In genomic region chr1:183882328-183883167, GRCh38 we compare ENCODE assay signal across 14 cellular contexts.
DNase-seq lines count a peak whose midpoint lies in the region; ATAC-seq, FAIRE-seq and TF ChIP-seq lines count a peak whose summit lies in the region.
"Had no signal": no experiment of that assay in that cellular context is flagged by ENCODE, and none has a peak within 500 bp of the region (broad histone marks: within the 10 kb centered on the region; RNA-seq: fewer than 3 reads in every experiment).

No MANE protein-coding gene starts in this region.

- H4K8ac ChIP-seq in H1 (ENCODE audit: extremely low read depth, insufficient read depth, low read length) = no peak overlapping the region

- no peak overlapping the region for H4K5ac ChIP-seq in H1 (ENCODE audit: insufficient read length, low read depth, low read length)

- H2BK12ac ChIP-seq in H1 (ENCODE audit: low read depth, low read length) = 0 out of 2 replicates have a peak overlapping the region, but pooled peaks have one; percentile 42

- no peak overlapping the region for H3K56ac ChIP-seq in H1 (replicated peaks; ENCODE audit: insufficient read length, low read depth, low read length)

- peak overlapping the region; percentile 77; the same call in 1 of the 2 replicates for H2AK5ac ChIP-seq in H1 (ENCODE audit: low read depth, low read length)

- 0 out of 2 replicates have a peak overlapping the region, but pooled peaks have one; percentile 50 for H2AFZ ChIP-seq in PC-3 (ENCODE audit: low read length)
- 0 out of 2 replicates have a peak overlapping the region, but pooled peaks have one; percentile 1 for H2AFZ ChIP-seq in H1 (ENCODE audit: low read length)

- no TSS peak for BruUV-seq in PC-3 (replicated peaks; lab: Mats Ljungman, UMichigan)

- H3K4me1 Mint-ChIP-seq in nephron = peaks cover 77% of the 10 kb centered on the region

- ATAC-seq in A549 (no peak), PC-3 (no peak), GM19324 (IDR thresholded peaks at IDR 0.05; ENCODE audit: low FRiP score, unreplicated experiment) (no peak), GM21786 (IDR thresholded peaks at IDR 0.05; ENCODE audit: unreplicated experiment) (no peak)
- ATAC-seq: gastrocnemius medialis had no signal

- no peak overlapping the region for H3K9ac ChIP-seq in PC-3 (ENCODE audit: low read length)
- H3K9ac ChIP-seq in H1 (replicated peaks in 1 of 4; ENCODE audit: extremely low read depth in 1 of 4, low read depth in 3 of 4, low read length in 3 of 4) = no peak overlapping the region; a peak in 1 of 7 replicates

- H2BK120ac ChIP-seq in H1 (replicated peaks; ENCODE audit: low read depth, low read length) = no peak overlapping the region

- CTCF ChIA-PET in A549 (lab: Yijun Ruan, JAX) (interaction anchor here (0.7 kb wide), 1 partner anchor 34 kb away, joined by 3 read pairs; no protein-coding TSS in a partner anchor), PC-3 (lab: Charles Lee) (no interaction called here), H1 (lab: Charles Lee; ENCODE audit: partially characterized antibody) (interaction anchor here (0.8 to 3.8 kb wide), 5 partner anchors 11 to 227 kb away, joined by 3 to 13 read pairs (median 3); no protein-coding TSS in a partner anchor)

- no peaks in the 10 kb centered on the region for H3K9me2 ChIP-seq in PC-3 (replicated peaks; ENCODE audit: low read length)

- peaks cover 54% of the 10 kb centered on the region for H3K36me3 Mint-ChIP-seq in nephron (ENCODE audit: low read depth)
- H3K36me3 Mint-ChIP-seq: WTC11 had no signal

- peak overlapping the region; percentile 2; the same call in 1 of the 2 replicates for H3K18ac ChIP-seq in H1 (ENCODE audit: extremely low read depth, low read length)

- intact Hi-C loops in PC-3 (cut with micrococcal nuclease) = no loop called here

- peak overlapping the region; percentile 59 for H3K4me2 ChIP-seq in A549
- peak overlapping the region; percentile 58 for H3K4me2 ChIP-seq in PC-3 (ENCODE audit: low read length)
- H3K4me2 ChIP-seq in H1 (ENCODE audit: insufficient read depth in 1 of 2, low read depth in 2 of 2, low read length in 2 of 2) = no peak overlapping the region

- WGBS in A549 (ENCODE audit: missing lambda C conversion rate) = 69% methylated on average over 8 of the region's 8 CpGs
- 78% methylated on average over 8 of the region's 8 CpGs; no CpG with 5 or more reads in 1 of the 2 experiments for WGBS in H1 (ENCODE audit: extremely low coverage in 1 of 2, insufficient coverage in 1 of 2, insufficient read length in 1 of 2, insufficient replicate concordance in 2 of 2, low coverage in 1 of 2, low lambda C conversion rate in 2 of 2, missing lambda C conversion rate in 1 of 2), 2 experiments

- TF ChIP-seq EP300 in A549 (IDR thresholded peaks at IDR 0.05) = no peak
- TF ChIP-seq EP300 in H1 (IDR thresholded peaks at IDR 0.05; ENCODE audit: borderline replicate concordance in 1 of 2, low read depth in 2 of 2, low read length in 2 of 2) = no peak

- no peak for TF ChIP-seq RAD21 in A549 (conservative IDR thresholded peaks at IDR 0.05 in 1 of 2, IDR thresholded peaks at IDR 0.05 in 1 of 2)
- no peak for TF ChIP-seq RAD21 in H1 (IDR thresholded peaks at IDR 0.05 in 1 of 2, conservative IDR thresholded peaks at IDR 0.05 in 1 of 2; ENCODE audit: low read depth in 2 of 2, low read length in 2 of 2)

- H3K27ac ChIP-seq in A549 = peak overlapping the region; percentile 44 to 63; a peak in 4 of 6 replicates
- H3K27ac ChIP-seq in PC-3 (ENCODE audit: low read length) = peak overlapping the region; percentile 43
- H3K27ac ChIP-seq in H1 (ENCODE audit: low read depth, low read length) = no peak overlapping the region

- H4K20me1 ChIP-seq in PC-3 (ENCODE audit: low read length) = no peaks in the 10 kb centered on the region
- H4K20me1 ChIP-seq in H1 (replicated peaks in 1 of 2; ENCODE audit: control insufficient read depth in 1 of 2, insufficient read depth in 2 of 2, low read length in 2 of 2) = no peaks in the 10 kb centered on the region

- H2BK20ac ChIP-seq in H1 (ENCODE audit: low read length) = peak overlapping the region; percentile 6; the same call in 1 of the 2 replicates

- H3K4me3 ChIP-seq in A549 = no peak overlapping the region
- H3K4me3 ChIP-seq in PC-3 (ENCODE audit: low read length) = no peak overlapping the region
- H3K4me3 ChIP-seq in H1 (ENCODE audit: extremely low read depth in 1 of 4, insufficient read depth in 2 of 4, low read depth in 3 of 4, low read length in 4 of 4) = no peak overlapping the region
- H3K4me3 ChIP-seq: gastrocnemius medialis had no signal

- POLR2A ChIA-PET in A549 (lab: Yijun Ruan, JAX) (no interaction called here), PC-3 (lab: Charles Lee; ENCODE audit: unreplicated experiment) (no interaction called here), H1 (lab: Charles Lee; ENCODE audit: partially characterized antibody) (interaction anchor here (0.9 kb wide), 1 partner anchor 143 kb away, joined by 3 read pairs; no protein-coding TSS in a partner anchor)

- FAIRE-seq in A549 (lab: Jason Lieb, UNC) = no peak
- no peak for FAIRE-seq in H1 (lab: Jason Lieb, UNC)
- FAIRE-seq: islet of Langerhans had no signal

- no peak overlapping the region for H3K14ac ChIP-seq in H1 (ENCODE audit: insufficient read length)

- no peak overlapping the region for H3K4me3 Mint-ChIP-seq in nephron
- H3K4me3 Mint-ChIP-seq: activated naive CD8-positive, alpha-beta T cell treated with anti-CD3 and anti-CD28 coated beads, Interleukin-2, amount 10 ng/mL, durations not matched to agents 7 days and 5 days; WTC11 had no signal

- H3K36me3 ChIP-seq in PC-3 (ENCODE audit: low read depth, low read length) (no peaks in the 10 kb centered on the region), H1 (ENCODE audit: control insufficient read depth in 2 of 4, insufficient read depth in 4 of 4, low read length in 3 of 4) (no peaks in the 10 kb centered on the region)
- H3K36me3 ChIP-seq: gastrocnemius medialis had no signal

- DNase-seq in A549 (ENCODE audit: low read depth in 1 of 2, low spot score in 1 of 2) = no peak
- DNase-seq in PC-3 = peak; percentile 31
- no peak for DNase-seq in H1 (ENCODE audit: low read depth in 1 of 2, low spot score in 2 of 2)
- DNase-seq in glomerular visceral epithelial cell (ENCODE audit: extremely low spot score) = no peak
- DNase-seq in NK-92 (lab: John Stamatoyannopoulos, UW; ENCODE audit: unreplicated experiment) = no peak
- DNase-seq: activated naive CD8-positive, alpha-beta T cell treated with anti-CD3 and anti-CD28 coated beads, Interleukin-2, amount 10 ng/mL, durations not matched to agents 7 days and 5 days; gastrocnemius medialis; Kasumi-1; NCI-H2081 treated with DMSO at 0.1 percent for 48 hours had no signal

- H2BK5ac ChIP-seq in H1 (ENCODE audit: low read depth, low read length) = no peak overlapping the region

- no peaks in the 10 kb centered on the region for H3K27me3 Mint-ChIP-seq in nephron (ENCODE audit: low read depth)
- H3K27me3 Mint-ChIP-seq: activated naive CD8-positive, alpha-beta T cell treated with anti-CD3 and anti-CD28 coated beads, Interleukin-2, amount 10 ng/mL, durations not matched to agents 7 days and 5 days had no signal

- H3K27ac Mint-ChIP-seq in nephron = peak overlapping the region; percentile 91 to 96 (median 94)
- H3K27ac Mint-ChIP-seq: activated naive CD8-positive, alpha-beta T cell treated with anti-CD3 and anti-CD28 coated beads, Interleukin-2, amount 10 ng/mL, durations not matched to agents 7 days and 5 days had no signal

- no peak overlapping the region for H3K23ac ChIP-seq in H1 (ENCODE audit: insufficient read length)

- no peaks in the 10 kb centered on the region for H3K27me3 ChIP-seq in PC-3 (ENCODE audit: low read length)
- H3K27me3 ChIP-seq in H1 (replicated peaks in 1 of 4; ENCODE audit: control insufficient read depth in 3 of 4, extremely low read depth in 1 of 4, insufficient read depth in 3 of 4, low read length in 3 of 4) = no peaks in the 10 kb centered on the region
- H3K27me3 ChIP-seq: gastrocnemius medialis had no signal

- H3K9me3 Mint-ChIP-seq in nephron = no peaks in the 10 kb centered on the region
- H3K9me3 Mint-ChIP-seq: WTC11 had no signal

- no peak overlapping the region for H2BK15ac ChIP-seq in H1 (ENCODE audit: low read length)

- H3F3A ChIP-seq in PC-3 (ENCODE audit: low read length, unreplicated experiment) = no peaks in the 10 kb centered on the region

- H3K4me1 ChIP-seq in A549 (peaks cover 15% of the 10 kb centered on the region), PC-3 (ENCODE audit: insufficient read depth, low read length) (peaks cover 29% of the 10 kb centered on the region), H1 (replicated peaks in 1 of 4; ENCODE audit: control insufficient read depth in 3 of 4, insufficient read depth in 4 of 4, low read length in 3 of 4) (peaks cover 2 to 5% (median 2%) of the 10 kb centered on the region in 4 experiments; a peak in 5 of 7 replicates)

- TF ChIP-seq POLR2A in A549 (IDR thresholded peaks at IDR 0.05; ENCODE audit: low read length) = no peak
- no peak for TF ChIP-seq POLR2A in H1 (IDR thresholded peaks at IDR 0.05; ENCODE audit: control extremely low read depth in 1 of 2, low read depth in 2 of 2, low read length in 2 of 2)

- no peaks in the 10 kb centered on the region for H3K9me3 ChIP-seq in A549
- H3K9me3 ChIP-seq in PC-3 (ENCODE audit: low read length) = no peaks in the 10 kb centered on the region
- no peaks in the 10 kb centered on the region for H3K9me3 ChIP-seq in H1 (ENCODE audit: insufficient read depth in 2 of 2, low read depth in 1 of 2, low read length in 1 of 2)
- H3K9me3 ChIP-seq: gastrocnemius medialis had no signal

- no peak overlapping the region for H4K91ac ChIP-seq in H1 (replicated peaks; ENCODE audit: insufficient read length, low read length)

- no peaks in the 10 kb centered on the region for H3K79me2 ChIP-seq in PC-3 (ENCODE audit: low read length)
- H3K79me2 ChIP-seq in H1 (ENCODE audit: control insufficient read depth in 1 of 2, insufficient read depth in 2 of 2, low read length in 2 of 2) = no peaks in the 10 kb centered on the region

- H3K79me1 ChIP-seq in H1 (ENCODE audit: low read depth, low read length) = no peaks in the 10 kb centered on the region

- TF ChIP-seq CTCF in A549 (IDR thresholded peaks at IDR 0.05) (no peak), PC-3 (conservative IDR thresholded peaks at IDR 0.05; ENCODE audit: low read depth, low read length) (no peak), H1 (IDR thresholded peaks at IDR 0.05; ENCODE audit: control extremely low read depth in 1 of 3, insufficient read depth in 1 of 3, low read depth in 1 of 3, low read length in 3 of 3) (no peak), nephron (IDR thresholded peaks at IDR 0.05; ENCODE audit: unreplicated experiment in 3 of 3) (no peak)

- H3K4ac ChIP-seq in H1 (replicated peaks; ENCODE audit: insufficient read length, low read depth, low read length) = no peak overlapping the region

- no peaks in the 10 kb centered on the region for H3K23me2 ChIP-seq in H1 (ENCODE audit: low read depth, low read length)

TF ChIP-seq in A549, 52 proteins besides CTCF, POLR2A, EP300 and RAD21 (continues in another document):
- TF ChIP-seq HOXB13 (CRISPR knock-in tag; IDR thresholded peaks at IDR 0.05; ENCODE audit: low read depth) = no peak
- no peak for TF ChIP-seq ZNF302 (CRISPR knock-in tag; IDR thresholded peaks at IDR 0.05)
- no peak for TF ChIP-seq TP53 (CRISPR knock-in tag; IDR thresholded peaks at IDR 0.05)

TF ChIP-seq in H1, 55 proteins besides CTCF, POLR2A, EP300 and RAD21 (continues in another document):
- TF ChIP-seq SIX5 (IDR thresholded peaks at IDR 0.05; ENCODE audit: low read depth, low read length) = no peak
- no peak for TF ChIP-seq TAF1 (IDR thresholded peaks at IDR 0.05; ENCODE audit: low read depth, low read length)
- no peak for TF ChIP-seq CHD1 (IDR thresholded peaks at IDR 0.05; ENCODE audit: low read depth, low read length)

Comparison
In these comparisons a context has a peak if more than half of its experiments do, and no peak if none do; other contexts are left out.
1. H3K4me2 ChIP-seq: peak in A549 (single experiment) and PC-3 (single experiment); none in H1 (0 of 2).